Comparison of ENCODE assay signal across 8 cellular contexts in the genomic region with DNA sequence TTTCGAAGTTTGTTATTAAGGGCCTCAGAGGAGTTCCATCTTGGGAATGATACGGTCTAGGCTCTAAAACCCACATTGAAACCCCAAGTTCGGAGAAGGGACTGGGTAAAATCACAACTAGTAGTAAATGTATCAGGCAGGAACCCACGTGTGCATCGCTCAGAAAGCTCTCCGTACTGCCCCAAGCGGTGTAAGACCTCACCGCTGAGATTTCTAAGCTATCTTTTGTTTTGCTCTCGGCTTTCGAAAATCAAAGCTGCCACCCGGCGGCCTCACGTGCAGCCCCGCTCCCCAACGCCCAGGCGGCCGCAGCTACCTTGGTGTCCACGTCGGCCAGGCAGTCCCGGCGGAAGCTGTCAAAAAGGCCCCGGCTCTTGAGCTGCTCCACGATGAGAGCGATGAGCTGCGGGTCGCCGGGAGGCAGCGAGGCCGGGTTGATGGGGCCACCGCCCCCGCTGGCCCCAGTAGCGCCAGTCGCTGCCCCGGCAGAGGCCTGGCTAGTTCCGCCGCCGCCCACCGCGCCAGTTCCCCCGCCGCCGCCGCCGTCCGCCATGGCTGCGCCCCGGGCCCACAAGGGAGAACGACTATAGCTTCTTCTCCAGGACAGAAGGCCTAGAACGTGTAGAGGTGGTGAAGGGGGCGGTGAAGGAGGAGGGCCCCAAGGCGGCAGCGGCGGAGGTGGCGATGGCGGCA. TPM values are rescaled to one million over a fixed set of nuclear protein-coding genes. Genes with fewer than 3 reads are reported as not detected.
DNase-seq lines count a peak whose midpoint lies in the region; ATAC-seq, FAIRE-seq and TF ChIP-seq lines count a peak whose summit lies in the region.

No MANE protein-coding gene starts in this region.

- H3K27ac Mint-ChIP-seq in activated naive CD4-positive, alpha-beta T cell treated with anti-CD3 and anti-CD28 coated beads, Interleukin-2, amount 50 U/mL, for 24 hours = peak overlapping the region; percentile 97
- H3K27ac Mint-ChIP-seq in glutamatergic neuron (ENCODE audit: unreplicated experiment) = peak overlapping the region; percentile 88

- H3K27ac ChIP-seq in SK-N-MC = peak overlapping the region; percentile 74; the same call in 1 of the 2 replicates
- peak overlapping the region; percentile 72 to 97 (median 92) for H3K27ac ChIP-seq in pancreas
- peak overlapping the region; percentile 82 to 96 (median 94) for H3K27ac ChIP-seq in thyroid gland

- intact Hi-C loops in pancreas (cut with DNase I) (loop anchor here in 2 of 3 donors (5.0 to 10.0 kb wide), 3 partner anchors 356 to 699 kb away; partner anchors contain the start of gene C5orf47 (in 1 of the 2)), thyroid gland (cut with DNase I) (loop anchor here (5.0 kb wide), 1 partner anchor 696 kb away; no protein-coding TSS in a partner anchor)

- no peaks in the 10 kb centered on the region for H3K9me3 Mint-ChIP-seq in activated naive CD4-positive, alpha-beta T cell treated with anti-CD3 and anti-CD28 coated beads, Interleukin-2, amount 50 U/mL, for 24 hours
- peaks cover 5% of the 10 kb centered on the region for H3K9me3 Mint-ChIP-seq in glutamatergic neuron (ENCODE audit: unreplicated experiment)

- no peaks in the 10 kb centered on the region for H3K27me3 ChIP-seq in pancreas
- H3K27me3 ChIP-seq in thyroid gland = no peaks in the 10 kb centered on the region

- ATAC-seq in pancreas = peak; percentile 66 to 81 (median 76)

- TF ChIP-seq POLR2A in H54 (IDR thresholded peaks at IDR 0.05; ENCODE audit: low read depth, low read length) = peak; percentile 26; the same call in 1 of the 2 replicates
- TF ChIP-seq POLR2A in thyroid gland (IDR thresholded peaks at IDR 0.05) = peak in 1 of 2 donors; percentile 52

- peak overlapping the region; percentile 81 for H3K4me3 ChIP-seq in LNCaP clone FGC (ENCODE audit: low read depth, low read length)
- peak overlapping the region; percentile 90 for H3K4me3 ChIP-seq in SK-N-MC
- peak overlapping the region; percentile 79 to 99 (median 88) for H3K4me3 ChIP-seq in pancreas
- H3K4me3 ChIP-seq in thyroid gland (replicated peaks in 1 of 3) = peak overlapping the region; percentile 42 to 87 (median 68)

- H3K36me3 ChIP-seq in SK-N-MC (ENCODE audit: insufficient read depth, low read length) (peaks cover 37% of the 10 kb centered on the region), pancreas (peaks cover 0 to 5% (median 0%) of the 10 kb centered on the region in 3 donors), thyroid gland (no peaks in the 10 kb centered on the region)

- H3K4me1 ChIP-seq in pancreas (peaks cover 21 to 38% (median 32%) of the 10 kb centered on the region in 3 donors), thyroid gland (peaks cover 26 to 41% of the 10 kb centered on the region in 2 donors)

- FAIRE-seq in H54 (lab: Jason Lieb, UNC) (no peak), pancreas (lab: Jason Lieb, UNC) (no peak)

- H3K9me3 ChIP-seq in SK-N-MC (ENCODE audit: low read depth, low read length) (no peaks in the 10 kb centered on the region), pancreas (no peaks in the 10 kb centered on the region), thyroid gland (no peaks in the 10 kb centered on the region)

- WGBS in pancreas, 2 donors = 0 to 1% methylated on average over 36 to 55 of the region's 55 CpGs
- WGBS in thyroid gland, 2 donors = 0% methylated on average over 19 to 28 of the region's 55 CpGs

- DNase-seq in GF-D8 (lab: John Stamatoyannopoulos, UW) = peak; percentile 43
- DNase-seq in H54 (ENCODE audit: insufficient read length, low spot score) = peak; percentile 47
- DNase-seq in LNCaP clone FGC (ENCODE audit: low read depth) = peak; percentile 44
- DNase-seq in SK-N-MC (ENCODE audit: low read depth, low spot score) = no peak
- peak; percentile 84 for DNase-seq in glutamatergic neuron
- DNase-seq in pancreas = peak; percentile 58 to 87 (median 70)
- DNase-seq in thyroid gland = peak; percentile 70 to 77

- H3K4me1 Mint-ChIP-seq in activated naive CD4-positive, alpha-beta T cell treated with anti-CD3 and anti-CD28 coated beads, Interleukin-2, amount 50 U/mL, for 24 hours = peaks cover 50% of the 10 kb centered on the region
- peaks cover 22% of the 10 kb centered on the region for H3K4me1 Mint-ChIP-seq in glutamatergic neuron (ENCODE audit: low read depth, unreplicated experiment)

- peak overlapping the region; percentile 95 for H3K9ac ChIP-seq in SK-N-MC (ENCODE audit: insufficient read length)

- TF ChIP-seq CTCF in LNCaP clone FGC (IDR thresholded peaks at IDR 0.05; ENCODE audit: control insufficient read depth, extremely low read depth, insufficient read depth) = peak; percentile 68
- TF ChIP-seq CTCF in glutamatergic neuron (IDR thresholded peaks at IDR 0.05; ENCODE audit: partially characterized antibody, unreplicated experiment) = peak; percentile 51
- peak; percentile 29 to 57 (median 38) for TF ChIP-seq CTCF in pancreas (IDR thresholded peaks at IDR 0.05)
- TF ChIP-seq CTCF in thyroid gland (IDR thresholded peaks at IDR 0.05) = peak; percentile 35 to 66 (median 51)

- no peaks in the 10 kb centered on the region for H3K27me3 Mint-ChIP-seq in activated naive CD4-positive, alpha-beta T cell treated with anti-CD3 and anti-CD28 coated beads, Interleukin-2, amount 50 U/mL, for 24 hours
- no peaks in the 10 kb centered on the region for H3K27me3 Mint-ChIP-seq in glutamatergic neuron (ENCODE audit: unreplicated experiment)

- H3K36me3 Mint-ChIP-seq in activated naive CD4-positive, alpha-beta T cell treated with anti-CD3 and anti-CD28 coated beads, Interleukin-2, amount 50 U/mL, for 24 hours = peaks cover 5% of the 10 kb centered on the region
- H3K36me3 Mint-ChIP-seq in glutamatergic neuron (ENCODE audit: unreplicated experiment) = no peaks in the 10 kb centered on the region

- H3K4me3 Mint-ChIP-seq in activated naive CD4-positive, alpha-beta T cell treated with anti-CD3 and anti-CD28 coated beads, Interleukin-2, amount 50 U/mL, for 24 hours = peak overlapping the region; percentile 97
- H3K4me3 Mint-ChIP-seq in glutamatergic neuron (ENCODE audit: unreplicated experiment) = peak overlapping the region; percentile 95

RNA-seq across cellular contexts. Expression of gene BOD1, which starts 0.4 kb away (rescaled TPM):
- total RNA-seq in glutamatergic neuron (ENCODE audit: unreplicated experiment) (62.7 TPM), pancreas (10 to 100 TPM; 24.1 to 31.6 (median 27.4) TPM), thyroid gland (10 to 100 TPM; 62.4 to 86.0 (median 74.7) TPM)
- 10 to 100 TPM; 21.5 to 42.5 TPM for polyA plus RNA-seq in pancreas
